ENCODE assay signal across 8 cellular contexts in genomic region chr6:21003780-21004541, GRCh38.
DNase-seq lines count a peak whose midpoint lies in the region; ATAC-seq and TF ChIP-seq lines count a peak whose summit lies in the region.

No MANE protein-coding gene starts in this region.

- no peaks in the 10 kb centered on the region for H3K9me3 ChIP-seq in upper lobe of right lung

- H3K27me3 Mint-ChIP-seq in T-cell (no peaks in the 10 kb centered on the region), CD14-positive monocyte (ENCODE audit: low read depth in 3 of 3) (peaks cover 0 to 1% (median 0%) of the 10 kb centered on the region in 3 donors)
- no peaks in the 10 kb centered on the region for H3K27me3 Mint-ChIP-seq in activated T-cell treated with anti-CD3 and anti-CD28 coated beads, Interleukin-2, amount 50 U/mL, for 24 hours

- POLR2A ChIA-PET in T-cell (lab: Charles Lee), result interaction anchor here in 1 of 2 donors (0.6 kb wide), 1 partner anchor 11 kb away, joined by 3 read pairs; no protein-coding TSS in a partner anchor

- no peak overlapping the region for H3K27ac ChIP-seq in upper lobe of right lung

- H3K27me3 ChIP-seq in upper lobe of right lung, result no peaks in the 10 kb centered on the region

- no peaks in the 10 kb centered on the region for H3K4me1 ChIP-seq in upper lobe of right lung

- DNase-seq in NCI-H1694 treated with DMSO at 0.1 percent for 48 hours (lab: John Stamatoyannopoulos, UW) (peak; percentile 92), fibroblast of villous mesenchyme (ENCODE audit: low read depth) (peak; percentile 72), upper lobe of right lung (no peak), T-cell (no peak), CD14-positive monocyte (ENCODE audit: low spot score) (no peak)
- DNase-seq in activated T-cell treated with anti-CD3 and anti-CD28 coated beads, Interleukin-2, amount 50 U/mL, for 24 hours, result no peak

- H3K27ac Mint-ChIP-seq in T-cell (no peak overlapping the region), CD14-positive monocyte (no peak overlapping the region)
- no peak overlapping the region for H3K27ac Mint-ChIP-seq in activated T-cell treated with anti-CD3 and anti-CD28 coated beads, Interleukin-2, amount 50 U/mL, for 24 hours

- no peaks in the 10 kb centered on the region for H3K4me1 Mint-ChIP-seq in T-cell
- H3K4me1 Mint-ChIP-seq in activated T-cell treated with anti-CD3 and anti-CD28 coated beads, Interleukin-2, amount 50 U/mL, for 24 hours (ENCODE audit: low read depth), result no peaks in the 10 kb centered on the region
- H3K4me1 Mint-ChIP-seq in CD14-positive monocyte, result no peaks in the 10 kb centered on the region

- TF ChIP-seq CTCF in fibroblast of villous mesenchyme (IDR thresholded peaks at IDR 0.05; ENCODE audit: insufficient read depth, low read depth, low read length) (no peak), upper lobe of right lung (IDR thresholded peaks at IDR 0.05) (no peak), CD14-positive monocyte (IDR thresholded peaks at IDR 0.05) (no peak)

- no peak overlapping the region for H3K4me3 Mint-ChIP-seq in T-cell
- H3K4me3 Mint-ChIP-seq in activated T-cell treated with anti-CD3 and anti-CD28 coated beads, Interleukin-2, amount 50 U/mL, for 24 hours, result no peak overlapping the region
- no peak overlapping the region for H3K4me3 Mint-ChIP-seq in CD14-positive monocyte

- intact Hi-C loops in upper lobe of right lung (cut with DNase I), result no loop called here
- intact Hi-C loops in CD14-positive monocyte (cut with micrococcal nuclease), result no loop called here

- CTCF ChIA-PET in T-cell (lab: Charles Lee), result no interaction called here

- H3K9me3 Mint-ChIP-seq in T-cell (peaks cover 4 to 7% (median 7%) of the 10 kb centered on the region in 3 donors), CD14-positive monocyte (peaks cover 0 to 3% (median 0%) of the 10 kb centered on the region in 7 donors)
- H3K9me3 Mint-ChIP-seq in activated T-cell treated with anti-CD3 and anti-CD28 coated beads, Interleukin-2, amount 50 U/mL, for 24 hours, result peaks cover 6% of the 10 kb centered on the region

- peaks cover 5% of the 10 kb centered on the region for H3K36me3 ChIP-seq in upper lobe of right lung

- peak; percentile 58 for ATAC-seq in GM18508 (IDR thresholded peaks at IDR 0.05; ENCODE audit: insufficient read depth, unreplicated experiment)
- peak; percentile 49 for ATAC-seq in HG02610 (IDR thresholded peaks at IDR 0.05; ENCODE audit: unreplicated experiment)
- no peak for ATAC-seq in upper lobe of right lung
- no peak for ATAC-seq in T-cell (replicated peaks in 1 of 4)

- peaks cover 80% of the 10 kb centered on the region for H3K36me3 Mint-ChIP-seq in T-cell
- peaks cover 80% of the 10 kb centered on the region for H3K36me3 Mint-ChIP-seq in activated T-cell treated with anti-CD3 and anti-CD28 coated beads, Interleukin-2, amount 50 U/mL, for 24 hours (ENCODE audit: low read depth)
- H3K36me3 Mint-ChIP-seq in CD14-positive monocyte, result peaks cover 17 to 21% of the 10 kb centered on the region in 2 donors

- H3K4me3 ChIP-seq in fibroblast of villous mesenchyme (ENCODE audit: low read depth, low read length) (no peak overlapping the region), upper lobe of right lung (no peak overlapping the region)

Comparison
In these comparisons a context has a peak if more than half of its experiments do, and no peak if none do; other contexts are left out.
1. ATAC-seq: peak in GM18508 (single experiment) and HG02610 (single experiment); none in upper lobe of right lung (single experiment) and T-cell (0 of 4).
2. DNase-seq: peak in NCI-H1694 treated with DMSO at 0.1 percent for 48 hours (single experiment) and fibroblast of villous mesenchyme (single experiment); none in upper lobe of right lung (single experiment), T-cell (0 of 34), activated T-cell treated with anti-CD3 and anti-CD28 coated beads, Interleukin-2, amount 50 U/mL, for 24 hours (single experiment) and CD14-positive monocyte (single experiment).